ENCODE assay signal across 20 cellular contexts in the genomic region with DNA sequence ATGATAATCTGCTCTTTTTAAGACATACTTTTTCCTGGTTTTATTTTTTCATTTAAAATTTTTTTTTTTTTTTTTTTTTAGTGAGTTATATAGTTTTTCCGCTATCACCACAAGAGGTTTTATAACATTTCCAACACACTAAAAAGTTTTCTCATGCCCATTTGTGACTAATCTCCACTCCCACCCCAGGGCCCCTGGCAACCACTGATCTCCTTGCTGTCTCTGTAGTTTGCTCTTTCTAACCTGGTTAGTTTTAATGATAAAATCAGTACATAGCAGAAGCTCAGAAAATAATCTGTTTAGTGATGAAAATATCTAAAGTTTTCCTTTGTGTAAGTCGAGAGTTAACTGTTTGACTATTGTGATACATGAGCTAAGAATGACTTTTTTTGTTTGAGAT. TPM values are rescaled to one million over a fixed set of nuclear protein-coding genes. Genes with fewer than 3 reads are reported as not detected.
DNase-seq lines count a peak whose midpoint lies in the region; ATAC-seq, FAIRE-seq and TF ChIP-seq lines count a peak whose summit lies in the region.
"Had no signal": no experiment of that assay in that cellular context is flagged by ENCODE, and none has a peak within 500 bp of the region (broad histone marks: within the 10 kb centered on the region; RNA-seq: fewer than 3 reads in every experiment).

No MANE protein-coding gene starts in this region.

- H3K79me2 ChIP-seq in GM23338 (replicated peaks; ENCODE audit: insufficient read depth) = no peaks in the 10 kb centered on the region; the same call in 1 of the 2 replicates

- H3K4me3 ChIP-seq in GM23338 = no peak overlapping the region

- FAIRE-seq in TTC549 (lab: Jason Lieb, UNC) (peak; percentile 70), islet of Langerhans (lab: Jason Lieb, UNC) (peak; percentile 17)
- FAIRE-seq: GM12892, H54 had no signal

- peak overlapping the region; percentile 48; the same call in 1 of the 2 replicates for H3K27ac ChIP-seq in GM23338 (ENCODE audit: low read depth)

- H3K27me3 ChIP-seq in GM23338 (ENCODE audit: insufficient read depth) = no peaks in the 10 kb centered on the region

- no peaks in the 10 kb centered on the region for H3F3A ChIP-seq in GM23338 (replicated peaks; ENCODE audit: low read depth)

- H3K9me2 ChIP-seq in GM23338 (ENCODE audit: insufficient read depth) = no peaks in the 10 kb centered on the region

- ATAC-seq in GM23338 = no peak

- no peak overlapping the region for H3K4me2 ChIP-seq in GM23338

- H3K27ac Mint-ChIP-seq in GM23338 = no peak overlapping the region

- no peak overlapping the region for H2AFZ ChIP-seq in GM23338

- DNase-seq in activated T-cell treated with anti-CD3 and anti-CD28 coated beads for 48 hours (ENCODE audit: low read depth) = peak; percentile 13
- no peak for DNase-seq in activated T-cell treated with anti-CD3 and anti-CD28 coated beads for 4 hours
- no peak for DNase-seq in GM23338 (ENCODE audit: low spot score)
- no peak for DNase-seq in NCI-H345 treated with DMSO at 0.1 percent for 48 hours (lab: John Stamatoyannopoulos, UW; ENCODE audit: unreplicated experiment)
- DNase-seq in activated effector memory CD4-positive, alpha-beta T cell treated with anti-CD3 and anti-CD28 coated beads, Interleukin-2, amount 50 U/mL, for 16 hours = no peak
- DNase-seq: ACHN, AML-193, Caco-2, DMS153, KG1, NCI-H1436, NCI-H2029 treated with DMSO at 0.1 percent for 48 hours, NCI-H510A, NCI-H774, RPMI8226 had no signal

- H3K4me1 ChIP-seq in GM23338 (ENCODE audit: insufficient read depth) = no peaks in the 10 kb centered on the region
- H3K4me1 ChIP-seq: Caco-2 had no signal

- H3K9me3 Mint-ChIP-seq in GM23338 = no peaks in the 10 kb centered on the region
- H3K9me3 Mint-ChIP-seq: CD14-positive monocyte had no signal

- peaks cover 55% of the 10 kb centered on the region for H3K36me3 Mint-ChIP-seq in GM23338 (ENCODE audit: low read depth)

- H3K4me1 Mint-ChIP-seq in GM23338 = no peaks in the 10 kb centered on the region

- no peak for TF ChIP-seq CTCF in GM23338 (conservative IDR thresholded peaks at IDR 0.05; ENCODE audit: low read depth in 2 of 2)

- no peaks in the 10 kb centered on the region for H3K27me3 Mint-ChIP-seq in GM23338 (ENCODE audit: insufficient read depth, low read depth, poor library complexity)

- H3K36me3 ChIP-seq in GM23338 (ENCODE audit: insufficient read depth) = peaks cover 34% of the 10 kb centered on the region

- H4K20me1 ChIP-seq in GM23338 (replicated peaks; ENCODE audit: insufficient read depth) = 0 out of 2 replicates have a peak, but pooled peaks cover 3% of the 10 kb centered on the region

- no peak overlapping the region for H3K4me3 Mint-ChIP-seq in GM23338
- H3K4me3 Mint-ChIP-seq: CD14-positive monocyte had no signal

TF ChIP-seq in GM23338, 12 proteins besides CTCF, POLR2A, EP300 and RAD21 (continues in another document):
- TF ChIP-seq EZH2phosphoT487 (IDR thresholded peaks at IDR 0.05; ENCODE audit: unreplicated experiment) = no peak
- TF ChIP-seq, protein P1, sequence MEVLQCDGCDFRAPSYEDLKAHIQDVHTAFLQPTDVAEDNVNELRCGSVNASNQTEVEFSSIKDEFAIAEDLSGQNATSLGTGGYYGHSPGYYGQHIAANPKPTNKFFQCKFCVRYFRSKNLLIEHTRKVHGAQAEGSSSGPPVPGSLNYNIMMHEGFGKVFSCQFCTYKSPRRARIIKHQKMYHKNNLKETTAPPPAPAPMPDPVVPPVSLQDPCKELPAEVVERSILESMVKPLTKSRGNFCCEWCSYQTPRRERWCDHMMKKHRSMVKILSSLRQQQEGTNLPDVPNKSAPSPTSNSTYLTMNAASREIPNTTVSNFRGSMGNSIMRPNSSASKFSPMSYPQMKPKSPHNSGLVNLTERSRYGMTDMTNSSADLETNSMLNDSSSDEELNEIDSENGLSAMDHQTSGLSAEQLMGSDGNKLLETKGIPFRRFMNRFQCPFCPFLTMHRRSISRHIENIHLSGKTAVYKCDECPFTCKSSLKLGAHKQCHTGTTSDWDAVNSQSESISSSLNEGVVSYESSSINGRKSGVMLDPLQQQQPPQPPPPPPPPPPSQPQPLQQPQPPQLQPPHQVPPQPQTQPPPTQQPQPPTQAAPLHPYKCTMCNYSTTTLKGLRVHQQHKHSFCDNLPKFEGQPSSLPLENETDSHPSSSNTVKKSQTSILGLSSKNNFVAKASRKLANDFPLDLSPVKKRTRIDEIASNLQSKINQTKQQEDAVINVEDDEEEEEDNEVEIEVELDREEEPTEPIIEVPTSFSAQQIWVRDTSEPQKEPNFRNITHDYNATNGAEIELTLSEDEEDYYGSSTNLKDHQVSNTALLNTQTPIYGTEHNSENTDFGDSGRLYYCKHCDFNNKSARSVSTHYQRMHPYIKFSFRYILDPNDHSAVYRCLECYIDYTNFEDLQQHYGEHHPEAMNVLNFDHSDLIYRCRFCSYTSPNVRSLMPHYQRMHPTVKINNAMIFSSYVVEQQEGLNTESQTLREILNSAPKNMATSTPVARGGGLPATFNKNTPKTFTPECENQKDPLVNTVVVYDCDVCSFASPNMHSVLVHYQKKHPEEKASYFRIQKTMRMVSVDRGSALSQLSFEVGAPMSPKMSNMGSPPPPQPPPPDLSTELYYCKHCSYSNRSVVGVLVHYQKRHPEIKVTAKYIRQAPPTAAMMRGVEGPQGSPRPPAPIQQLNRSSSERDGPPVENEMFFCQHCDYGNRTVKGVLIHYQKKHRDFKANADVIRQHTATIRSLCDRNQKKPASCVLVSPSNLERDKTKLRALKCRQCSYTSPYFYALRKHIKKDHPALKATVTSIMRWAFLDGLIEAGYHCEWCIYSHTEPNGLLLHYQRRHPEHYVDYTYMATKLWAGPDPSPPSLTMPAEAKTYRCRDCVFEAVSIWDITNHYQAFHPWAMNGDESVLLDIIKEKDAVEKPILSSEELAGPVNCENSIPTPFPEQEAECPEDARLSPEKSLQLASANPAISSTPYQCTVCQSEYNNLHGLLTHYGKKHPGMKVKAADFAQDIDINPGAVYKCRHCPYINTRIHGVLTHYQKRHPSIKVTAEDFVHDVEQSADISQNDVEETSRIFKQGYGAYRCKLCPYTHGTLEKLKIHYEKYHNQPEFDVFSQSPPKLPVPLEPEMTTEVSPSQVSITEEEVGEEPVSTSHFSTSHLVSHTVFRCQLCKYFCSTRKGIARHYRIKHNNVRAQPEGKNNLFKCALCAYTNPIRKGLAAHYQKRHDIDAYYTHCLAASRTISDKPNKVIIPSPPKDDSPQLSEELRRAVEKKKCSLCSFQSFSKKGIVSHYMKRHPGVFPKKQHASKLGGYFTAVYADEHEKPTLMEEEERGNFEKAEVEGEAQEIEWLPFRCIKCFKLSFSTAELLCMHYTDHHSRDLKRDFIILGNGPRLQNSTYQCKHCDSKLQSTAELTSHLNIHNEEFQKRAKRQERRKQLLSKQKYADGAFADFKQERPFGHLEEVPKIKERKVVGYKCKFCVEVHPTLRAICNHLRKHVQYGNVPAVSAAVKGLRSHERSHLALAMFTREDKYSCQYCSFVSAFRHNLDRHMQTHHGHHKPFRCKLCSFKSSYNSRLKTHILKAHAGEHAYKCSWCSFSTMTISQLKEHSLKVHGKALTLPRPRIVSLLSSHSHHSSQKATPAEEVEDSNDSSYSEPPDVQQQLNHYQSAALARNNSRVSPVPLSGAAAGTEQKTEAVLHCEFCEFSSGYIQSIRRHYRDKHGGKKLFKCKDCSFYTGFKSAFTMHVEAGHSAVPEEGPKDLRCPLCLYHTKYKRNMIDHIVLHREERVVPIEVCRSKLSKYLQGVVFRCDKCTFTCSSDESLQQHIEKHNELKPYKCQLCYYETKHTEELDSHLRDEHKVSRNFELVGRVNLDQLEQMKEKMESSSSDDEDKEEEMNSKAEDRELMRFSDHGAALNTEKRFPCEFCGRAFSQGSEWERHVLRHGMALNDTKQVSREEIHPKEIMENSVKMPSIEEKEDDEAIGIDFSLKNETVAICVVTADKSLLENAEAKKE (CRISPR knock-in tag; IDR thresholded peaks at IDR 0.05) = no peak
- TF ChIP-seq, protein P2, sequence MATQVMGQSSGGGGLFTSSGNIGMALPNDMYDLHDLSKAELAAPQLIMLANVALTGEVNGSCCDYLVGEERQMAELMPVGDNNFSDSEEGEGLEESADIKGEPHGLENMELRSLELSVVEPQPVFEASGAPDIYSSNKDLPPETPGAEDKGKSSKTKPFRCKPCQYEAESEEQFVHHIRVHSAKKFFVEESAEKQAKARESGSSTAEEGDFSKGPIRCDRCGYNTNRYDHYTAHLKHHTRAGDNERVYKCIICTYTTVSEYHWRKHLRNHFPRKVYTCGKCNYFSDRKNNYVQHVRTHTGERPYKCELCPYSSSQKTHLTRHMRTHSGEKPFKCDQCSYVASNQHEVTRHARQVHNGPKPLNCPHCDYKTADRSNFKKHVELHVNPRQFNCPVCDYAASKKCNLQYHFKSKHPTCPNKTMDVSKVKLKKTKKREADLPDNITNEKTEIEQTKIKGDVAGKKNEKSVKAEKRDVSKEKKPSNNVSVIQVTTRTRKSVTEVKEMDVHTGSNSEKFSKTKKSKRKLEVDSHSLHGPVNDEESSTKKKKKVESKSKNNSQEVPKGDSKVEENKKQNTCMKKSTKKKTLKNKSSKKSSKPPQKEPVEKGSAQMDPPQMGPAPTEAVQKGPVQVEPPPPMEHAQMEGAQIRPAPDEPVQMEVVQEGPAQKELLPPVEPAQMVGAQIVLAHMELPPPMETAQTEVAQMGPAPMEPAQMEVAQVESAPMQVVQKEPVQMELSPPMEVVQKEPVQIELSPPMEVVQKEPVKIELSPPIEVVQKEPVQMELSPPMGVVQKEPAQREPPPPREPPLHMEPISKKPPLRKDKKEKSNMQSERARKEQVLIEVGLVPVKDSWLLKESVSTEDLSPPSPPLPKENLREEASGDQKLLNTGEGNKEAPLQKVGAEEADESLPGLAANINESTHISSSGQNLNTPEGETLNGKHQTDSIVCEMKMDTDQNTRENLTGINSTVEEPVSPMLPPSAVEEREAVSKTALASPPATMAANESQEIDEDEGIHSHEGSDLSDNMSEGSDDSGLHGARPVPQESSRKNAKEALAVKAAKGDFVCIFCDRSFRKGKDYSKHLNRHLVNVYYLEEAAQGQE (IDR thresholded peaks at IDR 0.05; ENCODE audit: unreplicated experiment) = no peak
- no peak for TF ChIP-seq STAT1 (IDR thresholded peaks at IDR 0.05; ENCODE audit: unreplicated experiment)
- no peak for TF ChIP-seq ZNF331 (CRISPR knock-in tag; IDR thresholded peaks at IDR 0.05; ENCODE audit: low read depth)
- TF ChIP-seq EZH2 (IDR thresholded peaks at IDR 0.05; ENCODE audit: low read depth, unreplicated experiment) = no peak

RNA-seq across cellular contexts. Expression of gene IARS2, which starts 41.8 kb away (rescaled TPM):
- 74.4 and 75.6 TPM in 2 replicates for total RNA-seq in GM23338 (2014; rRNA removed; shearing (Covaris generic))
- 29.7 and 33.3 TPM in 2 replicates for polyA plus RNA-seq in GM23338 (2016; fragmentation: Nextera tagmentation; extraction: Ambion mirVana)

RNA-seq across cellular contexts. Expression of gene BPNT1, which starts 46.2 kb away (rescaled TPM):
- total RNA-seq in GM23338 (2014; rRNA removed; shearing (Covaris generic)) = 16.9 and 17.2 TPM in 2 replicates
- polyA plus RNA-seq in GM23338 (2016; fragmentation: Nextera tagmentation; extraction: Ambion mirVana) = 8.9 and 9.6 TPM in 2 replicates
